20 cellular contexts compared by ENCODE assay signal in genomic region chr12:47274725-47275124, GRCh38.
A peak's percentile ranks its signal among the peaks of the same experiment; 100 is the strongest.
DNase-seq lines count a peak whose midpoint lies in the region; ATAC-seq and TF ChIP-seq lines count a peak whose summit lies in the region.
"Had no signal": no experiment of that assay in that cellular context is flagged by ENCODE, and none has a peak within 500 bp of the region (broad histone marks: within the 10 kb centered on the region; RNA-seq: fewer than 3 reads in every experiment).

No MANE protein-coding gene starts in this region.

- no peak overlapping the region for H3K18ac ChIP-seq in trophoblast cell (ENCODE audit: low read length)

- H3K4me3 ChIP-seq in OCI-LY1 (ENCODE audit: low read depth, low read length, poor library complexity, severe bottlenecking): no peak overlapping the region
- H3K4me3 ChIP-seq in trophoblast cell (ENCODE audit: low read depth, low read length): no peak overlapping the region
- H3K4me3 ChIP-seq: heart right ventricle, lower lobe of right lung, psoas muscle, thoracic aorta had no signal

- ATAC-seq in activated naive CD8-positive, alpha-beta T cell treated with anti-CD3 and anti-CD28 coated beads, Interleukin-2, amount 50 U/mL, for 24 hours: no peak
- ATAC-seq in stimulated activated naive CD8-positive, alpha-beta T cell treated with anti-CD3 and anti-CD28 coated beads, Interleukin-15, Interleukin-2, amounts not matched to agents 100 U/mL and 50 U/mL, for 24 hours: no peak
- ATAC-seq: heart right ventricle, lower lobe of right lung, psoas muscle had no signal

- H3K79me2 ChIP-seq in OCI-LY1 (ENCODE audit: insufficient read depth, low read length): no peaks in the 10 kb centered on the region
- peaks cover 1% of the 10 kb centered on the region for H3K79me2 ChIP-seq in trophoblast cell (ENCODE audit: control insufficient read depth, insufficient read depth, low read length, poor library complexity)

- no peak overlapping the region for H2BK12ac ChIP-seq in trophoblast cell (ENCODE audit: low read length)

- no peak overlapping the region for H4K12ac ChIP-seq in trophoblast cell (ENCODE audit: low read depth, low read length)

- H3K4me1 Mint-ChIP-seq in activated T-cell treated with anti-CD3 and anti-CD28 coated beads, Interleukin-2, amount 50 U/mL, for 24 hours (ENCODE audit: low read depth): peaks cover 92% of the 10 kb centered on the region
- H3K4me1 Mint-ChIP-seq in activated naive CD8-positive, alpha-beta T cell treated with anti-CD3 and anti-CD28 coated beads, Interleukin-2, amount 50 U/mL, for 24 hours: peaks cover 97% of the 10 kb centered on the region

- H3K9me2 ChIP-seq in OCI-LY1 (ENCODE audit: low read depth, low read length): no peaks in the 10 kb centered on the region

- H2BK120ac ChIP-seq in trophoblast cell (ENCODE audit: insufficient read depth, low read length, poor library complexity): peak overlapping the region; percentile 44

- no peak overlapping the region for H3K9ac ChIP-seq in OCI-LY1 (ENCODE audit: low read length)
- no peak overlapping the region for H3K9ac ChIP-seq in trophoblast cell (ENCODE audit: low read length)

- H3F3A ChIP-seq in OCI-LY1 (ENCODE audit: insufficient read depth, low read length): no peaks in the 10 kb centered on the region

- H3K14ac ChIP-seq in trophoblast cell (ENCODE audit: low read length): no peak overlapping the region

- H4K91ac ChIP-seq in trophoblast cell (ENCODE audit: low read depth, low read length): no peak overlapping the region

- no peaks in the 10 kb centered on the region for H3K9me3 ChIP-seq in OCI-LY1 (ENCODE audit: low read length)
- no peaks in the 10 kb centered on the region for H3K9me3 ChIP-seq in trophoblast cell (ENCODE audit: insufficient read depth, low read depth, low read length)
- H3K9me3 ChIP-seq: heart right ventricle, lower lobe of right lung, psoas muscle, thoracic aorta had no signal

- H2BK5ac ChIP-seq in trophoblast cell (ENCODE audit: low read depth, low read length, poor library complexity): no peak overlapping the region

- H3K4me1 ChIP-seq in OCI-LY1 (ENCODE audit: insufficient read depth, low read length, severe bottlenecking) (peaks cover 78% of the 10 kb centered on the region), trophoblast cell (ENCODE audit: control insufficient read depth in 1 of 2, insufficient read depth in 2 of 2, low read length in 2 of 2) (peaks cover 9 to 19% of the 10 kb centered on the region in 2 experiments)
- H3K4me1 ChIP-seq: psoas muscle had no signal

- H3K27ac ChIP-seq in OCI-LY1 (ENCODE audit: low read depth, low read length, poor library complexity, severe bottlenecking) (peak overlapping the region; percentile 77), trophoblast cell (ENCODE audit: low read depth, low read length) (no peak overlapping the region), substantia nigra (ENCODE audit: low read depth, low read length, poor library complexity, severe bottlenecking) (no peak overlapping the region)
- H3K27ac ChIP-seq: C4-2B, heart right ventricle, lower lobe of right lung, psoas muscle, thoracic aorta had no signal

- H3K27ac Mint-ChIP-seq in activated T-cell treated with anti-CD3 and anti-CD28 coated beads, Interleukin-2, amount 50 U/mL, for 24 hours: peak overlapping the region; percentile 18
- peak overlapping the region; percentile 86 for H3K27ac Mint-ChIP-seq in activated naive CD8-positive, alpha-beta T cell treated with anti-CD3 and anti-CD28 coated beads, Interleukin-2, amount 50 U/mL, for 24 hours

- H4K8ac ChIP-seq in trophoblast cell (ENCODE audit: low read depth, low read length): no peak overlapping the region

- H3K4me2 ChIP-seq in OCI-LY1 (ENCODE audit: low read length) (no peak overlapping the region), trophoblast cell (ENCODE audit: low read length) (no peak overlapping the region)

- peaks cover 20% of the 10 kb centered on the region for H3K79me1 ChIP-seq in trophoblast cell (ENCODE audit: low read length)

- no peak overlapping the region for H3K23ac ChIP-seq in trophoblast cell (ENCODE audit: low read length)

- H3K9me3 Mint-ChIP-seq in activated T-cell treated with anti-CD3 and anti-CD28 coated beads, Interleukin-2, amount 50 U/mL, for 24 hours: peaks cover 5% of the 10 kb centered on the region
- H3K9me3 Mint-ChIP-seq in activated naive CD8-positive, alpha-beta T cell treated with anti-CD3 and anti-CD28 coated beads, Interleukin-2, amount 50 U/mL, for 24 hours: no peaks in the 10 kb centered on the region

- H2AK5ac ChIP-seq in trophoblast cell (ENCODE audit: low read length): no peak overlapping the region

- H3K4me3 Mint-ChIP-seq in activated T-cell treated with anti-CD3 and anti-CD28 coated beads, Interleukin-2, amount 50 U/mL, for 24 hours: no peak overlapping the region
- peak overlapping the region; percentile 15 for H3K4me3 Mint-ChIP-seq in activated naive CD8-positive, alpha-beta T cell treated with anti-CD3 and anti-CD28 coated beads, Interleukin-2, amount 50 U/mL, for 24 hours

- H3K27me3 ChIP-seq in OCI-LY1 (ENCODE audit: insufficient read depth, low read length) (no peaks in the 10 kb centered on the region), trophoblast cell (ENCODE audit: insufficient read depth, low read length) (no peaks in the 10 kb centered on the region)

- TF ChIP-seq CTCF in OCI-LY1 (IDR thresholded peaks at IDR 0.05; ENCODE audit: low read length): no peak

- no peak for DNase-seq in activated T-cell treated with anti-CD3 and anti-CD28 coated beads, Interleukin-2, amount 50 U/mL, for 24 hours
- no peak for DNase-seq in activated T-cell treated with anti-CD3 and anti-CD28 coated beads, Interleukin-2, amount 50 U/mL, for 48 hours
- DNase-seq in activated naive CD8-positive, alpha-beta T cell treated with anti-CD3 and anti-CD28 coated beads, Interleukin-2, amount 50 U/mL, for 24 hours: no peak
- no peak for DNase-seq in trophoblast cell
- no peak for DNase-seq in superior temporal gyrus (ENCODE audit: extremely low spot score)
- no peak for DNase-seq in stimulated activated naive CD8-positive, alpha-beta T cell treated with anti-CD3 and anti-CD28 coated beads, Interleukin-15, Interleukin-2, amounts not matched to agents 100 U/mL and 50 U/mL, for 24 hours
- DNase-seq in substantia nigra (lab: John Stamatoyannopoulos, UW): no peak
- DNase-seq: effector CD8-positive, alpha-beta T cell; GOT3; heart right ventricle; lower lobe of right lung; NCI-H1417 treated with DMSO at 0.1 percent for 48 hours; NCI-H524 treated with DMSO at 0.1 percent for 48 hours; psoas muscle; small intestine; stimulated activated CD4-positive, alpha-beta T cell treated with anti-CD3 and anti-CD28 coated beads, Interleukin-4, amount 100 ng/mL, for 4 hours; T1000 had no signal

- no CpG with 5 or more reads among the region's 1 CpG for WGBS in trophoblast cell (ENCODE audit: extremely low coverage, insufficient coverage, insufficient read length)

- H3K4ac ChIP-seq in trophoblast cell (ENCODE audit: low read depth, low read length): no peak overlapping the region

- no peaks in the 10 kb centered on the region for H4K20me1 ChIP-seq in OCI-LY1 (ENCODE audit: insufficient read depth, low read length)

- H3K36me3 Mint-ChIP-seq in activated T-cell treated with anti-CD3 and anti-CD28 coated beads, Interleukin-2, amount 50 U/mL, for 24 hours (ENCODE audit: low read depth): no peaks in the 10 kb centered on the region
- H3K36me3 Mint-ChIP-seq in activated naive CD8-positive, alpha-beta T cell treated with anti-CD3 and anti-CD28 coated beads, Interleukin-2, amount 50 U/mL, for 24 hours (ENCODE audit: low read depth): no peaks in the 10 kb centered on the region

- no peaks in the 10 kb centered on the region for H3K27me3 Mint-ChIP-seq in activated T-cell treated with anti-CD3 and anti-CD28 coated beads, Interleukin-2, amount 50 U/mL, for 24 hours
- H3K27me3 Mint-ChIP-seq in activated naive CD8-positive, alpha-beta T cell treated with anti-CD3 and anti-CD28 coated beads, Interleukin-2, amount 50 U/mL, for 24 hours: no peaks in the 10 kb centered on the region

- H3K36me3 ChIP-seq in OCI-LY1 (ENCODE audit: insufficient read depth, low read length): no peaks in the 10 kb centered on the region
- H3K36me3 ChIP-seq in trophoblast cell (ENCODE audit: control insufficient read depth in 1 of 2, insufficient read depth in 2 of 2, low read length in 2 of 2): no peaks in the 10 kb centered on the region
- H3K36me3 ChIP-seq: heart right ventricle, lower lobe of right lung, thoracic aorta had no signal

- H2AFZ ChIP-seq in OCI-LY1 (ENCODE audit: low read length) (no peak overlapping the region), trophoblast cell (ENCODE audit: insufficient read depth, low read length, poor library complexity) (no peak overlapping the region)
